In the genomic region with DNA sequence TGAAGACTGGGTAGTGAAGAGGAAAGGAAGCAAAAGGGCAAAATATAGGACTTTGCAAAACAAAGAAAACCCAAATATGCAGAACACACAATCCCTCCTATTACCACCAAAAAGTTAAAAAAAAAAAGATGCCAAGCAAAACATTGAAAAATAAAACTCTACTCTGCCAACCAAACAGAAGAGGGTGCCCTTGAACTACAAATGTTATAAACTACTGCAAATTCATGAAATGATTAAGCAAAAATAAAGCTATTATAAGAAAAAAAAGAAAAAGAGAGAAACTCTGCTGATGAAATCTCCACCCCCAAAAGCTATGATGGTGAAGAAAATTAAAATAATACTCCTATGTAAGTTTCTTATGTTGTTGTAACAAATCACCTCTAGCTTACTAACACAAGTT, we compare ENCODE assay signal across 11 cellular contexts.
DNase-seq lines count a peak whose midpoint lies in the region; ATAC-seq and TF ChIP-seq lines count a peak whose summit lies in the region.
"Had no signal": no experiment of that assay in that cellular context is flagged by ENCODE, and none has a peak within 500 bp of the region (broad histone marks: within the 10 kb centered on the region; RNA-seq: fewer than 3 reads in every experiment).

No MANE protein-coding gene starts in this region.

- H3K79me1 ChIP-seq in mesenchymal stem cell (replicated peaks; ENCODE audit: low read length, poor library complexity, severe bottlenecking), result no peaks in the 10 kb centered on the region

- POLR2A ChIA-PET in T-cell (lab: Charles Lee) (no interaction called here), GM10248 (lab: Yijun Ruan, JAX) (no interaction called here)

- no peaks in the 10 kb centered on the region for H3K4me1 ChIP-seq in CD4-positive, CD25-positive, alpha-beta regulatory T cell (ENCODE audit: control insufficient read depth, insufficient read depth, low read length, poor library complexity, severe bottlenecking)
- H3K4me1 ChIP-seq in mesenchymal stem cell (ENCODE audit: control insufficient read depth, insufficient read depth, low read depth, low read length), result no peaks in the 10 kb centered on the region
- no peaks in the 10 kb centered on the region for H3K4me1 ChIP-seq in transverse colon
- H3K4me1 ChIP-seq: left lung had no signal

- H2AFZ ChIP-seq in mesenchymal stem cell (ENCODE audit: low read depth, low read length), result no peak overlapping the region

- no peak overlapping the region for H2BK12ac ChIP-seq in mesenchymal stem cell (ENCODE audit: low read length in 2 of 2)

- peak in 2 of 3 donors; percentile 22 to 25 for DNase-seq in CD4-positive, CD25-positive, alpha-beta regulatory T cell
- DNase-seq in KBM-7, result peak; percentile 60
- DNase-seq in amniotic epithelial cell (ENCODE audit: low read depth), result peak; percentile 33
- peak; percentile 29 for DNase-seq in mesenchymal stem cell
- no peak for DNase-seq in transverse colon
- no peak for DNase-seq in Ammon's horn (ENCODE audit: low spot score)
- no peak for DNase-seq in T-cell
- no peak for DNase-seq in GM10248 (ENCODE audit: extremely low spot score)
- DNase-seq: activated CD4-positive, alpha-beta T cell treated with anti-CD3 and anti-CD28 coated beads for 4 hours; activated naive CD8-positive, alpha-beta T cell treated with anti-CD3 and anti-CD28 coated beads, Interleukin-2, amount 10 ng/mL, durations not matched to agents 7 days and 5 days; left lung had no signal

- intact Hi-C loops in transverse colon (cut with DNase I; ENCODE audit: low total_unique reads), result no loop called here

- no peak overlapping the region for H3K4me2 ChIP-seq in mesenchymal stem cell (ENCODE audit: low read length, poor library complexity, severe bottlenecking)

- no peak for TF ChIP-seq POLR2A in transverse colon (IDR thresholded peaks at IDR 0.05)

- H3K27ac ChIP-seq in CD4-positive, CD25-positive, alpha-beta regulatory T cell (ENCODE audit: insufficient read depth, low read length, poor library complexity, severe bottlenecking), result no peak overlapping the region
- H3K27ac ChIP-seq in mesenchymal stem cell (ENCODE audit: low read length, poor library complexity, severe bottlenecking), result no peak overlapping the region
- no peak overlapping the region for H3K27ac ChIP-seq in transverse colon
- H3K27ac ChIP-seq: left lung had no signal

- H3K36me3 Mint-ChIP-seq in CD4-positive, CD25-positive, alpha-beta regulatory T cell, result no peaks in the 10 kb centered on the region
- no peaks in the 10 kb centered on the region for H3K36me3 Mint-ChIP-seq in T-cell
- H3K36me3 Mint-ChIP-seq: activated naive CD8-positive, alpha-beta T cell treated with anti-CD3 and anti-CD28 coated beads, Interleukin-2, amount 10 ng/mL, durations not matched to agents 7 days and 5 days had no signal

- no peak overlapping the region for H3K14ac ChIP-seq in mesenchymal stem cell (ENCODE audit: low read length in 2 of 2)

- no peak overlapping the region for H3K4me3 ChIP-seq in CD4-positive, CD25-positive, alpha-beta regulatory T cell (ENCODE audit: low read depth, low read length)
- H3K4me3 ChIP-seq in mesenchymal stem cell (ENCODE audit: insufficient read depth in 1 of 2, low read depth in 1 of 2, low read length in 2 of 2) (no peak overlapping the region), transverse colon (no peak overlapping the region)
- H3K4me3 ChIP-seq: left lung had no signal

- H2BK5ac ChIP-seq in mesenchymal stem cell (ENCODE audit: low read depth, low read length, poor library complexity, severe bottlenecking), result no peak overlapping the region

- no peak overlapping the region for H3K18ac ChIP-seq in mesenchymal stem cell (ENCODE audit: low read depth in 1 of 2, low read length in 2 of 2)

- no peak for ATAC-seq in CD4-positive, CD25-positive, alpha-beta regulatory T cell (ENCODE audit: low read depth in 2 of 2)
- no peak for ATAC-seq in T-cell (replicated peaks in 1 of 4)
- ATAC-seq: left lung had no signal

- no peaks in the 10 kb centered on the region for H3K4me1 Mint-ChIP-seq in CD4-positive, CD25-positive, alpha-beta regulatory T cell
- H3K4me1 Mint-ChIP-seq in T-cell, result no peaks in the 10 kb centered on the region
- H3K4me1 Mint-ChIP-seq: activated naive CD8-positive, alpha-beta T cell treated with anti-CD3 and anti-CD28 coated beads, Interleukin-2, amount 10 ng/mL, durations not matched to agents 7 days and 5 days had no signal

- no peak overlapping the region for H2BK120ac ChIP-seq in mesenchymal stem cell (ENCODE audit: low read depth, low read length)

- H3K27me3 Mint-ChIP-seq in CD4-positive, CD25-positive, alpha-beta regulatory T cell, result no peaks in the 10 kb centered on the region
- H3K27me3 Mint-ChIP-seq in T-cell, result peaks cover 0 to 25% of the 10 kb centered on the region in 2 donors

- no peak overlapping the region for H3K23ac ChIP-seq in mesenchymal stem cell (ENCODE audit: low read length in 2 of 2)

- H3K27me3 ChIP-seq in CD4-positive, CD25-positive, alpha-beta regulatory T cell (ENCODE audit: control insufficient read depth, insufficient read depth, low read length), result no peaks in the 10 kb centered on the region
- H3K27me3 ChIP-seq in mesenchymal stem cell (ENCODE audit: control insufficient read depth in 1 of 2, insufficient read depth in 1 of 2, low read length in 2 of 2) (peaks cover 0 to 52% of the 10 kb centered on the region in 2 experiments), transverse colon (no peaks in the 10 kb centered on the region)

- H2AK5ac ChIP-seq in mesenchymal stem cell (ENCODE audit: low read length, severe bottlenecking), result no peak overlapping the region

- H3K9me3 Mint-ChIP-seq in CD4-positive, CD25-positive, alpha-beta regulatory T cell, result no peaks in the 10 kb centered on the region
- no peaks in the 10 kb centered on the region for H3K9me3 Mint-ChIP-seq in T-cell
- H3K9me3 Mint-ChIP-seq: activated naive CD8-positive, alpha-beta T cell treated with anti-CD3 and anti-CD28 coated beads, Interleukin-2, amount 10 ng/mL, durations not matched to agents 7 days and 5 days had no signal

- H3K9ac ChIP-seq in mesenchymal stem cell (ENCODE audit: low read length), result no peak overlapping the region

- no peak overlapping the region for H2BK15ac ChIP-seq in mesenchymal stem cell (ENCODE audit: low read depth, poor library complexity, severe bottlenecking)

- no peak overlapping the region for H3K4me3 Mint-ChIP-seq in CD4-positive, CD25-positive, alpha-beta regulatory T cell
- no peak overlapping the region for H3K4me3 Mint-ChIP-seq in T-cell
- H3K4me3 Mint-ChIP-seq: activated naive CD8-positive, alpha-beta T cell treated with anti-CD3 and anti-CD28 coated beads, Interleukin-2, amount 10 ng/mL, durations not matched to agents 7 days and 5 days had no signal

- TF ChIP-seq EP300 in transverse colon (IDR thresholded peaks at IDR 0.05; ENCODE audit: low read depth), result no peak

- no peak overlapping the region for H4K8ac ChIP-seq in mesenchymal stem cell (ENCODE audit: low read length)

- no peak for TF ChIP-seq CTCF in transverse colon (IDR thresholded peaks at IDR 0.05)
- TF ChIP-seq CTCF in GM10248 (IDR thresholded peaks at IDR 0.05; ENCODE audit: control extremely low read depth, extremely low read depth, low read depth, missing control alignments), result no peak

- H3K4ac ChIP-seq in mesenchymal stem cell (ENCODE audit: low read depth in 1 of 2, low read length in 2 of 2), result no peak overlapping the region

- CTCF ChIA-PET in T-cell (lab: Charles Lee), result interaction anchor here (0.5 to 1.6 kb wide), 11 partner anchors 11 to 777 kb away, joined by 3 to 16 read pairs (median 4); no protein-coding TSS in a partner anchor
- CTCF ChIA-PET in GM10248 (lab: Yijun Ruan, JAX), result interaction anchor here (0.7 to 3.3 kb wide), 3 partner anchors 35 to 365 kb away, joined by 3 to 12 read pairs (median 3); a partner anchor contains a TSS

- H3K9me3 ChIP-seq in CD4-positive, CD25-positive, alpha-beta regulatory T cell (ENCODE audit: control insufficient read depth in 2 of 2, low read length in 2 of 2), result no peaks in the 10 kb centered on the region
- H3K9me3 ChIP-seq in mesenchymal stem cell (ENCODE audit: control insufficient read depth, low read length) (no peaks in the 10 kb centered on the region), transverse colon (no peaks in the 10 kb centered on the region)
- H3K9me3 ChIP-seq: left lung had no signal

- no peak overlapping the region for H4K91ac ChIP-seq in mesenchymal stem cell (ENCODE audit: low read length)

- no peaks in the 10 kb centered on the region for H3K36me3 ChIP-seq in CD4-positive, CD25-positive, alpha-beta regulatory T cell (ENCODE audit: control insufficient read depth, insufficient read depth, low read length)
- no peaks in the 10 kb centered on the region for H3K36me3 ChIP-seq in mesenchymal stem cell (ENCODE audit: control insufficient read depth in 1 of 2, insufficient read depth in 2 of 2, low read depth in 1 of 2, low read length in 2 of 2)
- H3K36me3 ChIP-seq in transverse colon, result no peaks in the 10 kb centered on the region
- H3K36me3 ChIP-seq: left lung had no signal

- no peak overlapping the region for H3K27ac Mint-ChIP-seq in CD4-positive, CD25-positive, alpha-beta regulatory T cell
- H3K27ac Mint-ChIP-seq in T-cell, result no peak overlapping the region
- H3K27ac Mint-ChIP-seq: activated naive CD8-positive, alpha-beta T cell treated with anti-CD3 and anti-CD28 coated beads, Interleukin-2, amount 10 ng/mL, durations not matched to agents 7 days and 5 days had no signal

- in situ Hi-C loops in KBM-7 (cut with MboI; ENCODE audit: low pct_unique_long_range_greater_than_20kb, low sequenced_read_pairs) (no loop called here), transverse colon (cut with MboI; ENCODE audit: low pct_ligation_motif_present in 1 of 4, low pct_unique_long_range_greater_than_20kb in 1 of 4, low sequenced_read_pairs in 3 of 4) (loop anchor here in 3 of 4 donors (25.0 kb wide), 1 partner anchor 758 kb away; no protein-coding TSS in a partner anchor)

Comparison
In these comparisons a context has a peak if more than half of its experiments do, and no peak if none do; other contexts are left out.
1. DNase-seq: peak in CD4-positive, CD25-positive, alpha-beta regulatory T cell (2 of 3), KBM-7 (single experiment), amniotic epithelial cell (single experiment) and mesenchymal stem cell (single experiment); none in transverse colon (single experiment), Ammon's horn (single experiment), T-cell (0 of 34) and GM10248 (single experiment).